In the genomic region with DNA sequence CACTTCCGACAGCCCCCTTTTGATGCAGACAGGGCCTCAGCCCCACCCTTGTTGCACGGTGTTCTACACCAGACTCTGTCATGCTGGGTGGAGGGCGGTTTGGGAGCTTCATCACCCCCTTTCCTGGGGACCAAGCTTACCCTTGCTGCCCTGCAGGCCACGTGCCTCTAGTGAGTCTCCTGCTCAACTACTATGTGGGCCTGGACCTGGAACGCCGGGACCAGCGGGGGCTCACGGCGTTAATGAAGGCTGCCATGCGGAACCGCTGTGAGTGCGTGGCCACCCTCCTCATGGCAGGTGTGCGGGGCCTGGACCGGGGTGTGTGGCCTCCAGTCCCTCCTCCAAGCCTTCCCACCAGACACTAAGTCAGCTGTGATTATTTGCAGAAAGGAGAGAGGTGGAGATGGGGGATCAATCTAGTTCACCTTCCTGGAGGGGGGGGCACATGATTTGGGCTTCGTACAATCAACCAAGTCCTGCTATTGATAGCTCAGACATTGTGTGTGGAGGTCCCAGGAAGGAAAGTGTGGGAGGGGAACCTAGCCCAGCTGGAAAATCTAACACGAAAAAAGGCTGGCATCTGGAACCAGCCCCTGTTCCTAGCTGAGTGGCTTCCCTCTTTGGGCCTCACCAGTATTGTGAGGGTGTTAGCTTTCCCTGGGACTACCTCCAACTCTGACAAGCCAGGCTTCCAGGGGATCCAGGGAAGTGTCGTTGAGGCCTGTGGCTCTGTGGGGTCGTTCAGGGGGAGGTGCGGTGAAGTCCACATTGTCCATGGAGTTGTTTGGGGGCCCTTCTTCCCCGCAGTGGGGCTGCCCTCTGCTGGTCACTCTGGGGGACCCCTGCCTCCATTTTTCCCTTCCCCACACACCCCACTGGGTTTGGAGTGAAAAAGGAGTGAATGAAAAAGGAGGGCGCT, we compare ENCODE assay signal across 16 cellular contexts. TPM values are rescaled to one million over a fixed set of nuclear protein-coding genes. Genes with fewer than 3 reads are reported as not detected.
DNase-seq lines count a peak whose midpoint lies in the region; ATAC-seq and TF ChIP-seq lines count a peak whose summit lies in the region.
"Had no signal": no experiment of that assay in that cellular context is flagged by ENCODE, and none has a peak within 500 bp of the region (broad histone marks: within the 10 kb centered on the region; RNA-seq: fewer than 3 reads in every experiment).

No MANE protein-coding gene starts in this region.

- H4K91ac ChIP-seq in mesenchymal stem cell (ENCODE audit: low read length), result peak overlapping the region; percentile 70

- H2BK15ac ChIP-seq in mesenchymal stem cell (ENCODE audit: low read depth, poor library complexity, severe bottlenecking), result no peak overlapping the region

- POLR2A ChIA-PET in BJ (lab: Charles Lee), result no interaction called here

- peak overlapping the region in 1 of 2 experiments; percentile 15 for H3K14ac ChIP-seq in mesenchymal stem cell (ENCODE audit: low read length in 2 of 2)

- no peaks in the 10 kb centered on the region for H3K9me3 ChIP-seq in mesenchymal stem cell (ENCODE audit: control insufficient read depth, low read length)
- H3K9me3 ChIP-seq: stomach had no signal

- CTCF ChIA-PET in BJ (lab: Yijun Ruan, JAX), result interaction anchor here (0.6 to 3.0 kb wide), 12 partner anchors 8 to 465 kb away, joined by 3 to 28 read pairs (median 3); a partner anchor contains a TSS

- peak; percentile 6; the same call in 1 of the 2 replicates for TF ChIP-seq RAD21 in Ishikawa (IDR thresholded peaks at IDR 0.05; ENCODE audit: low read depth)

- H3K27me3 ChIP-seq in BJ (ENCODE audit: control insufficient read depth, insufficient read depth, low read length) (no peaks in the 10 kb centered on the region), mesenchymal stem cell (ENCODE audit: control insufficient read depth in 1 of 2, insufficient read depth in 1 of 2, low read length in 2 of 2) (no peaks in the 10 kb centered on the region)

- H3K9ac ChIP-seq in mesenchymal stem cell (ENCODE audit: low read length), result peak overlapping the region; percentile 82
- H3K9ac ChIP-seq: KMS-11 had no signal

- H2AFZ ChIP-seq in mesenchymal stem cell (ENCODE audit: low read depth, low read length), result no peak overlapping the region

- peak overlapping the region; percentile 56 for H4K8ac ChIP-seq in mesenchymal stem cell (ENCODE audit: low read length)

- H3K36me3 ChIP-seq in BJ (ENCODE audit: control insufficient read depth, insufficient read depth, low read length), result no peaks in the 10 kb centered on the region
- no peaks in the 10 kb centered on the region for H3K36me3 ChIP-seq in mesenchymal stem cell (ENCODE audit: control insufficient read depth in 1 of 2, insufficient read depth in 2 of 2, low read depth in 1 of 2, low read length in 2 of 2)
- H3K36me3 ChIP-seq: stomach had no signal

- ATAC-seq in HG03097 (IDR thresholded peaks at IDR 0.05; ENCODE audit: low FRiP score, unreplicated experiment) (no peak), GM18505 (IDR thresholded peaks at IDR 0.05; ENCODE audit: unreplicated experiment) (no peak)
- ATAC-seq: activated CD4-positive, alpha-beta T cell treated with anti-CD3 and anti-CD28 coated beads for 36 hours; activated T-cell treated with anti-CD3 and anti-CD28 coated beads, Interleukin-2, amount 50 U/mL, for 4 hours; naive thymus-derived CD4-positive, alpha-beta T cell; T-cell had no signal

- H2BK120ac ChIP-seq in mesenchymal stem cell (ENCODE audit: low read depth, low read length), result no peak overlapping the region

- H3K18ac ChIP-seq in mesenchymal stem cell (ENCODE audit: low read depth in 1 of 2, low read length in 2 of 2), result peak overlapping the region in 1 of 2 experiments; percentile 82

- TF ChIP-seq EP300 in Ishikawa (IDR thresholded peaks at IDR 0.05; ENCODE audit: borderline replicate concordance), result no peak

- no peak overlapping the region for H2AK5ac ChIP-seq in mesenchymal stem cell (ENCODE audit: low read length, severe bottlenecking)

- no peak overlapping the region for H3K23ac ChIP-seq in mesenchymal stem cell (ENCODE audit: low read length in 2 of 2)

- WGBS in mesenchymal stem cell, result 88% methylated on average over 17 of the region's 21 CpGs

- peaks cover 7% of the 10 kb centered on the region for H3K4me1 ChIP-seq in mesenchymal stem cell (ENCODE audit: control insufficient read depth, insufficient read depth, low read depth, low read length)

- no peak for TF ChIP-seq POLR2A in GM18505 (IDR thresholded peaks at IDR 0.05; ENCODE audit: borderline replicate concordance, extremely low read depth, insufficient read depth, insufficient read length)

- peak overlapping the region; percentile 29 to 89 for H2BK12ac ChIP-seq in mesenchymal stem cell (ENCODE audit: low read length in 2 of 2)

- TF ChIP-seq CTCF in BJ (IDR thresholded peaks at IDR 0.05; ENCODE audit: insufficient read depth, low read depth, low read length) (peak; percentile 32; the same call in 1 of the 2 replicates), coronary artery (IDR thresholded peaks at IDR 0.05) (no peak)

- no peak overlapping the region for H3K4me2 ChIP-seq in mesenchymal stem cell (ENCODE audit: low read length, poor library complexity, severe bottlenecking)
- H3K4me2 ChIP-seq: KMS-11 had no signal

- H3K27ac ChIP-seq in coronary artery (no peak overlapping the region), mesenchymal stem cell (ENCODE audit: low read length, poor library complexity, severe bottlenecking) (no peak overlapping the region)
- H3K27ac ChIP-seq: KMS-11, stomach had no signal

- H3K4me3 ChIP-seq in BJ (ENCODE audit: low read depth, low read length) (no peak overlapping the region), coronary artery (no peak overlapping the region), mesenchymal stem cell (ENCODE audit: insufficient read depth in 1 of 2, low read depth in 1 of 2, low read length in 2 of 2) (peak overlapping the region in 1 of 2 experiments; percentile 77)
- H3K4me3 ChIP-seq: stomach had no signal

- DNase-seq in BJ (ENCODE audit: low read depth) (no peak), coronary artery (ENCODE audit: low spot score) (peak; percentile 72), mesenchymal stem cell (no peak), DMS153 treated with DMSO at 0.1 percent for 48 hours (lab: John Stamatoyannopoulos, UW; ENCODE audit: unreplicated experiment) (no peak)
- DNase-seq in activated CD4-positive, alpha-beta T cell treated with anti-CD3 and anti-CD28 coated beads for 48 hours, result no peak
- DNase-seq: activated CD4-positive, alpha-beta T cell treated with anti-CD3 and anti-CD28 coated beads for 36 hours; activated T-cell treated with anti-CD3 and anti-CD28 coated beads, Interleukin-2, amount 50 U/mL, for 4 hours; amygdala; CD4-positive, CD25-positive, alpha-beta regulatory T cell; naive thymus-derived CD4-positive, alpha-beta T cell; stomach had no signal

- no peaks in the 10 kb centered on the region for H3K79me1 ChIP-seq in mesenchymal stem cell (replicated peaks; ENCODE audit: low read length, poor library complexity, severe bottlenecking)

- H2BK5ac ChIP-seq in mesenchymal stem cell (ENCODE audit: low read depth, low read length, poor library complexity, severe bottlenecking), result no peak overlapping the region

- H3K4ac ChIP-seq in mesenchymal stem cell (ENCODE audit: low read depth in 1 of 2, low read length in 2 of 2), result peak overlapping the region; percentile 39 to 47

TF ChIP-seq in Ishikawa, 13 proteins besides CTCF, POLR2A, EP300 and RAD21:
- TF ChIP-seq ZBTB7A (IDR thresholded peaks at IDR 0.05; ENCODE audit: low read depth), result no peak

RNA-seq across cellular contexts. Expression of a gene that starts 1.6 kb away (rescaled TPM):
- polyA plus RNA-seq in BJ (2011; rRNA removed), result not detected in 2 replicates
- not detected in 2 replicates for polyA minus RNA-seq in BJ (2011; rRNA and poly(A)+ RNA removed)
- 3.7 TPM for polyA plus RNA-seq in mesenchymal stem cell (2013, experiment 1 of 2)
- polyA plus RNA-seq in mesenchymal stem cell (2013, experiment 2 of 2), result 3.2 TPM
- polyA plus RNA-seq: CD4-positive, CD25-positive, alpha-beta regulatory T cell; naive thymus-derived CD4-positive, alpha-beta T cell; stomach had no signal

RNA-seq across cellular contexts. Expression of a gene that starts 17.8 kb away (rescaled TPM):
- 7.8 and 13.1 TPM in 2 replicates for polyA plus RNA-seq in BJ (2011; rRNA removed)
- 8.3 and 20.0 TPM in 2 replicates for polyA minus RNA-seq in BJ (2011; rRNA and poly(A)+ RNA removed)
- polyA plus RNA-seq in mesenchymal stem cell (2013, experiment 1 of 2), result 158 TPM
- polyA plus RNA-seq in mesenchymal stem cell (2013, experiment 2 of 2), result 162 TPM
- polyA plus RNA-seq: CD4-positive, CD25-positive, alpha-beta regulatory T cell; naive thymus-derived CD4-positive, alpha-beta T cell had no signal

RNA-seq across cellular contexts. Expression of a gene that starts 41.0 kb away (rescaled TPM):
- polyA plus RNA-seq in BJ (2011; rRNA removed), result 0.01 TPM in 1 of 2 replicates, not detected in the other
- 0.05 TPM in 2 replicates for polyA minus RNA-seq in BJ (2011; rRNA and poly(A)+ RNA removed)
- 0.62 TPM for polyA plus RNA-seq in mesenchymal stem cell (2013, experiment 1 of 2)
- 0.71 TPM for polyA plus RNA-seq in mesenchymal stem cell (2013, experiment 2 of 2)
